12 cellular contexts compared by ENCODE assay signal in the genomic region with DNA sequence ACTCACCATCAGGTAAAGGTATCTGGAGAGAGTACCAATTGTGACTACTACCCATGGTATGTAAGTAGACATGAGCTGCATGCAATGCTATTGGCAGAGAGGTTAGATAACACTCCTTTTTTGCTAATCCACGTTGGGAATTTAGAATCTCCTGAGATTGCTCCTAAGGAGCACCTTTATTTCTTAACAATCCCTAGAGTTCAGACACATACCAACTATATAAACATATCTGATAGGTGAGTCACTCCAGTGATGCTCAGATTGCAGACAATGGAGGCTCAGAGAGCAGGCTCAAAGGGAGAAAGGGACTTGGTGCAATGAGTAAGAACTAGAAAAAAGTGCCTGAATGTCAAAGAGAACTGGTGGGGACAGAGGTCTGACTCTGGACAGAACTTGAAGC. TPM values are rescaled to one million over a fixed set of nuclear protein-coding genes. Genes with fewer than 3 reads are reported as not detected.
DNase-seq lines count a peak whose midpoint lies in the region; ATAC-seq, FAIRE-seq and TF ChIP-seq lines count a peak whose summit lies in the region.
"Had no signal": no experiment of that assay in that cellular context is flagged by ENCODE, and none has a peak within 500 bp of the region (broad histone marks: within the 10 kb centered on the region; RNA-seq: fewer than 3 reads in every experiment).

No MANE protein-coding gene starts in this region.

- 0 out of 2 replicates have a peak overlapping the region, but pooled peaks have one; percentile 15 for H3K4me2 ChIP-seq in HepG2 (ENCODE audit: low read depth, low read length)

- no peak overlapping the region for H2AFZ ChIP-seq in HepG2 (ENCODE audit: low read length)

- H3K4me3 Mint-ChIP-seq in CD8-positive, alpha-beta memory T cell = no peak overlapping the region
- no peak overlapping the region for H3K4me3 Mint-ChIP-seq in immature natural killer cell

- DNase-seq in HepG2 (ENCODE audit: low spot score) (peak; percentile 89), right lobe of liver (no peak), foreskin fibroblast (peak; percentile 76 to 86), tibial nerve (ENCODE audit: low spot score in 2 of 2) (no peak), immature natural killer cell (no peak)
- no peak for DNase-seq in CD8-positive, alpha-beta memory T cell
- DNase-seq: activated CD4-positive, alpha-beta T cell treated with anti-CD3 and anti-CD28 coated beads for 4 hours; NCI-H1105 had no signal

- no peak for TF ChIP-seq RAD21 in HepG2 (CRISPR knock-in tag; IDR thresholded peaks at IDR 0.05)

- no peaks in the 10 kb centered on the region for H4K20me1 ChIP-seq in HepG2 (ENCODE audit: insufficient read depth, low read length)

- 0% methylated on average over 1 of the region's 1 CpG for WGBS in HepG2 (ENCODE audit: low lambda C conversion rate)
- WGBS in right lobe of liver (ENCODE audit: insufficient coverage, low coverage, low lambda C conversion rate, missing lambda C conversion rate) = 56% methylated on average over 1 of the region's 1 CpG
- 42 to 50% methylated on average over 1 of the region's 1 CpG for WGBS in tibial nerve, 2 donors

- POLR2A ChIA-PET in HepG2 (lab: Yijun Ruan, JAX) = interaction anchor here (1.2 to 1.3 kb wide), 2 partner anchors 8 to 228 kb away, joined by 3 to 4 read pairs; partner anchors contain the start of genes EPM2AIP1 and MLH1
- POLR2A ChIA-PET in CD8-positive, alpha-beta memory T cell (lab: Charles Lee) = no interaction called here

- no peaks in the 10 kb centered on the region for H3K79me2 ChIP-seq in HepG2 (ENCODE audit: insufficient read depth, low read length)

- H3K36me3 ChIP-seq in HepG2 (replicated peaks in 1 of 2; ENCODE audit: control insufficient read depth in 1 of 2, insufficient read depth in 2 of 2, low read length in 2 of 2) (no peaks in the 10 kb centered on the region), right lobe of liver (no peaks in the 10 kb centered on the region), tibial nerve (peaks cover 0 to 16% (median 0%) of the 10 kb centered on the region in 3 donors)
- no peaks in the 10 kb centered on the region for H3K36me3 ChIP-seq in CD8-positive, alpha-beta memory T cell (ENCODE audit: insufficient read depth, low read length)
- H3K36me3 ChIP-seq: ascending aorta had no signal

- H3K4me1 Mint-ChIP-seq in CD8-positive, alpha-beta memory T cell = peaks cover 58 to 73% (median 65%) of the 10 kb centered on the region in 3 donors
- peaks cover 35 to 44% of the 10 kb centered on the region in 2 donors for H3K4me1 Mint-ChIP-seq in immature natural killer cell

- H3K9ac ChIP-seq in HepG2 (ENCODE audit: insufficient read depth, low read depth, low read length) = no peak overlapping the region

- intact Hi-C loops in HepG2 (cut with micrococcal nuclease; ENCODE audit: unreplicated experiment) (loop anchor here (1.0 kb wide), 1 partner anchor 8 kb away; no protein-coding TSS in a partner anchor), right lobe of liver (cut with DNase I) (no loop called here)

- CTCF ChIA-PET in HepG2 (lab: Yijun Ruan, JAX; ENCODE audit: low intra/inter-chr PET ratio, low total read pairs) = no interaction called here
- CTCF ChIA-PET in CD8-positive, alpha-beta memory T cell (lab: Charles Lee) = interaction anchor here (3.1 kb wide), 1 partner anchor 8 kb away, joined by 10 read pairs; no protein-coding TSS in a partner anchor

- TF ChIP-seq EP300 in HepG2 (IDR thresholded peaks at IDR 0.05; ENCODE audit: low read depth in 2 of 2, low read length in 2 of 2) = peak in 1 of 2 experiments; percentile 30; a peak in 1 of 4 replicates
- TF ChIP-seq EP300 in HepG2 (CRISPR knock-in tag; IDR thresholded peaks at IDR 0.05; ENCODE audit: borderline replicate concordance) = no peak
- no peak for TF ChIP-seq EP300 in tibial nerve (IDR thresholded peaks at IDR 0.05)

- no peaks in the 10 kb centered on the region for H3K27me3 ChIP-seq in HepG2 (ENCODE audit: control insufficient read depth in 1 of 2, insufficient read depth in 2 of 2, low read length in 2 of 2)
- H3K27me3 ChIP-seq in right lobe of liver = no peaks in the 10 kb centered on the region
- no peaks in the 10 kb centered on the region for H3K27me3 ChIP-seq in CD8-positive, alpha-beta memory T cell (ENCODE audit: insufficient read depth, low read length, poor library complexity, severe bottlenecking)
- H3K27me3 ChIP-seq in tibial nerve = no peaks in the 10 kb centered on the region
- H3K27me3 ChIP-seq: ascending aorta had no signal

- H3K9me3 ChIP-seq in HepG2 (ENCODE audit: low read length) (no peaks in the 10 kb centered on the region), right lobe of liver (no peaks in the 10 kb centered on the region), tibial nerve (no peaks in the 10 kb centered on the region)
- no peaks in the 10 kb centered on the region for H3K9me3 ChIP-seq in CD8-positive, alpha-beta memory T cell (ENCODE audit: low read length)
- H3K9me3 ChIP-seq: ascending aorta had no signal

- H3K4me3 ChIP-seq in HepG2 (replicated peaks in 1 of 3; ENCODE audit: insufficient read depth in 1 of 3, low read depth in 2 of 3, low read length in 3 of 3) = no peak overlapping the region
- no peak overlapping the region for H3K4me3 ChIP-seq in right lobe of liver
- no peak overlapping the region for H3K4me3 ChIP-seq in foreskin fibroblast (ENCODE audit: low read depth in 1 of 2, low read length in 2 of 2)
- no peak overlapping the region for H3K4me3 ChIP-seq in CD8-positive, alpha-beta memory T cell (ENCODE audit: low read length)
- H3K4me3 ChIP-seq in tibial nerve = no peak overlapping the region
- H3K4me3 ChIP-seq: ascending aorta had no signal

- no TSS peak for BruUV-seq in HepG2 (replicated peaks; lab: Mats Ljungman, UMichigan)

- ATAC-seq in HepG2 (peak; percentile 43), right lobe of liver (no peak), SK-N-SH treated with all-trans-retinoic acid at 6 μM for 48 hours (peak; percentile 95), HG03571 (IDR thresholded peaks at IDR 0.05; ENCODE audit: unreplicated experiment) (no peak)

- no peaks in the 10 kb centered on the region for H3K9me3 Mint-ChIP-seq in CD8-positive, alpha-beta memory T cell
- H3K9me3 Mint-ChIP-seq in immature natural killer cell = no peaks in the 10 kb centered on the region

- TF ChIP-seq POLR2A in HepG2 (IDR thresholded peaks at IDR 0.05; ENCODE audit: insufficient read depth in 1 of 2, low read depth in 2 of 2, low read length in 2 of 2) (0 out of 4 replicates have a peak, but pooled peaks of 1 of the 2 experiments have one; percentile 20), right lobe of liver (IDR thresholded peaks at IDR 0.05) (no peak), tibial nerve (IDR thresholded peaks at IDR 0.05) (no peak)

- no peaks in the 10 kb centered on the region for H3K36me3 Mint-ChIP-seq in CD8-positive, alpha-beta memory T cell
- peaks cover 0 to 3% (median 0%) of the 10 kb centered on the region in 3 donors for H3K36me3 Mint-ChIP-seq in immature natural killer cell

- TF ChIP-seq CTCF in HepG2 (CRISPR knock-in tag; IDR thresholded peaks at IDR 0.05) (no peak), right lobe of liver (IDR thresholded peaks at IDR 0.05) (no peak), foreskin fibroblast (IDR thresholded peaks at IDR 0.05; ENCODE audit: low read depth, low read length) (no peak), tibial nerve (IDR thresholded peaks at IDR 0.05) (no peak)

- H3K4me1 ChIP-seq in HepG2 (ENCODE audit: insufficient read depth, low read length) (peaks cover 62% of the 10 kb centered on the region), right lobe of liver (no peaks in the 10 kb centered on the region), tibial nerve (no peaks in the 10 kb centered on the region)
- H3K4me1 ChIP-seq in CD8-positive, alpha-beta memory T cell (ENCODE audit: insufficient read depth, low read length) = peaks cover 56% of the 10 kb centered on the region
- H3K4me1 ChIP-seq: ascending aorta had no signal

- FAIRE-seq in HepG2 (lab: Jason Lieb, UNC) = peak; percentile 40

- in situ Hi-C loops in HepG2 (cut with HindIII; ENCODE audit: extremely low pct_ligation_motif_present, low pct_unique_long_range_greater_than_20kb) = loop anchor here (25.0 kb wide), 1 partner anchor 484 kb away; no protein-coding TSS in a partner anchor

- H3K27ac ChIP-seq in HepG2 (ENCODE audit: extremely low read length, insufficient read depth, low read length) (no peak overlapping the region), right lobe of liver (no peak overlapping the region), tibial nerve (no peak overlapping the region)
- H3K27ac ChIP-seq in CD8-positive, alpha-beta memory T cell (ENCODE audit: low read depth, low read length) = no peak overlapping the region
- H3K27ac ChIP-seq: ascending aorta, C4-2B had no signal

- H3K27me3 Mint-ChIP-seq in CD8-positive, alpha-beta memory T cell = peaks cover 0 to 1% of the 10 kb centered on the region in 2 donors
- H3K27me3 Mint-ChIP-seq in immature natural killer cell (ENCODE audit: low read depth in 3 of 3) = peaks cover 0 to 4% (median 1%) of the 10 kb centered on the region in 3 donors

- peak overlapping the region in 3 of 8 donors; percentile 30 to 93 (median 38) for H3K27ac Mint-ChIP-seq in CD8-positive, alpha-beta memory T cell
- no peak overlapping the region for H3K27ac Mint-ChIP-seq in immature natural killer cell

RNA-seq across cellular contexts. Expression of gene GOLGA4, which starts 21.7 kb away (rescaled TPM):
- total RNA-seq in HepG2 (2016; rRNA removed; fragmentation: Illumina TruSeq; extraction: Trizol) (92.1 and 136 TPM in 2 replicates), right lobe of liver (10 to 100 TPM; 56.7 to 70.0 (median 62.3) TPM), tibial nerve (100 to 1,000 TPM in 3 of 4 donors, 10 to 100 TPM in 1; 66.8 to 104 (median 103) TPM)
- 30.4 and 34.1 TPM in 2 replicates for total RNA-seq in HepG2 (2016; cell fraction: cytosol; rRNA removed; fragmentation: Illumina TruSeq; extraction: Trizol; ENCODE audit: low read depth)
- total RNA-seq in HepG2 (2016; cell fraction: insoluble cytoplasmic fraction; rRNA removed; fragmentation: Illumina TruSeq; extraction: Trizol) = 91.2 and 133 TPM in 2 replicates
- total RNA-seq in HepG2 (2016; cell fraction: membrane; rRNA removed; fragmentation: Illumina TruSeq; extraction: Trizol) = 66.7 and 85.3 TPM in 2 replicates
- 121 and 139 TPM in 2 replicates for total RNA-seq in HepG2 (2016; cell fraction: nucleus; rRNA removed; fragmentation: Illumina TruSeq; extraction: Trizol)
- polyA plus RNA-seq in HepG2 (2011; rRNA removed) (18.4 and 25.7 TPM in 2 replicates), immature natural killer cell (10 to 100 TPM in 1 of 3 donors, 1 to 10 TPM in 2; 2.0 to 31.7 (median 4.8) TPM)
- 8.0 and 12.9 TPM in 2 replicates for polyA plus RNA-seq in HepG2 (2011; cell fraction: cytosol; rRNA removed)
- 15.2 and 17.6 TPM in 2 replicates for polyA plus RNA-seq in HepG2 (2011; cell fraction: nucleus; rRNA removed)
- 39.9 and 55.4 TPM in 2 replicates for polyA plus RNA-seq in HepG2 (2012)
- polyA plus RNA-seq in HepG2 (2016; cell fraction: cytosol; fragmentation: Illumina TruSeq; extraction: Trizol; ENCODE audit: low read depth) = 2.8 and 3.7 TPM in 2 replicates
- polyA plus RNA-seq in HepG2 (2016; cell fraction: insoluble cytoplasmic fraction; fragmentation: Illumina TruSeq; extraction: Trizol; ENCODE audit: low read depth) = 83.2 and 88.8 TPM in 2 replicates
- polyA plus RNA-seq in HepG2 (2016; cell fraction: membrane; fragmentation: Illumina TruSeq; extraction: Trizol; ENCODE audit: low read depth) = 12.0 and 14.4 TPM in 2 replicates
- 110 and 121 TPM in 2 replicates for polyA plus RNA-seq in HepG2 (2016; cell fraction: nucleus; fragmentation: Illumina TruSeq; extraction: Trizol; ENCODE audit: insufficient read depth, low read depth)
- 27.8 and 31.8 TPM in 2 replicates for polyA minus RNA-seq in HepG2 (2011; rRNA and poly(A)+ RNA removed; ENCODE audit: low replicate concordance)
- polyA minus RNA-seq in HepG2 (2011; cell fraction: cytosol; rRNA and poly(A)+ RNA removed) = 44.8 and 48.6 TPM in 2 replicates
- 153 and 159 TPM in 2 replicates for polyA minus RNA-seq in HepG2 (2011; cell fraction: nucleus; rRNA and poly(A)+ RNA removed)
- 10 to 100 TPM; 39.4 to 42.1 TPM for total RNA-seq in CD8-positive, alpha-beta memory T cell
- 38.6 TPM for polyA plus RNA-seq in CD8-positive, alpha-beta memory T cell

RNA-seq across cellular contexts. Expression of gene LRRFIP2, which starts 47.0 kb away (rescaled TPM):
- total RNA-seq in HepG2 (2016; rRNA removed; fragmentation: Illumina TruSeq; extraction: Trizol) (32.2 and 33.7 TPM in 2 replicates), right lobe of liver (10 to 100 TPM; 32.8 to 46.1 (median 39.6) TPM), tibial nerve (10 to 100 TPM; 48.9 to 64.8 (median 62.7) TPM)
- 27.4 and 28.7 TPM in 2 replicates for total RNA-seq in HepG2 (2016; cell fraction: cytosol; rRNA removed; fragmentation: Illumina TruSeq; extraction: Trizol; ENCODE audit: low read depth)
- 27.5 and 33.1 TPM in 2 replicates for total RNA-seq in HepG2 (2016; cell fraction: insoluble cytoplasmic fraction; rRNA removed; fragmentation: Illumina TruSeq; extraction: Trizol)
- 39.7 and 47.6 TPM in 2 replicates for total RNA-seq in HepG2 (2016; cell fraction: membrane; rRNA removed; fragmentation: Illumina TruSeq; extraction: Trizol)
- total RNA-seq in HepG2 (2016; cell fraction: nucleus; rRNA removed; fragmentation: Illumina TruSeq; extraction: Trizol) = 42.0 and 44.0 TPM in 2 replicates
- polyA plus RNA-seq in HepG2 (2011; rRNA removed) (9.9 and 13.5 TPM in 2 replicates), immature natural killer cell (10 to 100 TPM in 2 of 3 donors, 1 to 10 TPM in 1; 7.9 to 26.4 (median 14.3) TPM)
- polyA plus RNA-seq in HepG2 (2011; cell fraction: cytosol; rRNA removed) = 7.4 and 9.3 TPM in 2 replicates
- polyA plus RNA-seq in HepG2 (2011; cell fraction: nucleus; rRNA removed) = 9.5 and 9.8 TPM in 2 replicates
- 18.5 and 20.9 TPM in 2 replicates for polyA plus RNA-seq in HepG2 (2012)
- polyA plus RNA-seq in HepG2 (2016; cell fraction: cytosol; fragmentation: Illumina TruSeq; extraction: Trizol; ENCODE audit: low read depth) = 22.9 and 27.7 TPM in 2 replicates
- 32.7 and 34.9 TPM in 2 replicates for polyA plus RNA-seq in HepG2 (2016; cell fraction: insoluble cytoplasmic fraction; fragmentation: Illumina TruSeq; extraction: Trizol; ENCODE audit: low read depth)
- polyA plus RNA-seq in HepG2 (2016; cell fraction: membrane; fragmentation: Illumina TruSeq; extraction: Trizol; ENCODE audit: low read depth) = 31.3 and 34.7 TPM in 2 replicates
- polyA plus RNA-seq in HepG2 (2016; cell fraction: nucleus; fragmentation: Illumina TruSeq; extraction: Trizol; ENCODE audit: insufficient read depth, low read depth) = 35.0 and 37.3 TPM in 2 replicates
- 10.3 and 20.6 TPM in 2 replicates for polyA minus RNA-seq in HepG2 (2011; rRNA and poly(A)+ RNA removed; ENCODE audit: low replicate concordance)
- 10.3 and 12.0 TPM in 2 replicates for polyA minus RNA-seq in HepG2 (2011; cell fraction: cytosol; rRNA and poly(A)+ RNA removed)
- 69.1 and 70.6 TPM in 2 replicates for polyA minus RNA-seq in HepG2 (2011; cell fraction: nucleus; rRNA and poly(A)+ RNA removed)
- total RNA-seq in CD8-positive, alpha-beta memory T cell = 10 to 100 TPM; 34.1 to 34.3 TPM
- polyA plus RNA-seq in CD8-positive, alpha-beta memory T cell = 21.9 TPM

Comparison
In these comparisons a context has a peak if more than half of its experiments do, and no peak if none do; other contexts are left out.
1. ATAC-seq: peak in HepG2 (single experiment) and SK-N-SH treated with all-trans-retinoic acid at 6 μM for 48 hours (single experiment); none in right lobe of liver (0 of 4) and HG03571 (single experiment).
2. DNase-seq: peak in HepG2 (single experiment) and foreskin fibroblast (2 of 2); none in right lobe of liver (0 of 3), CD8-positive, alpha-beta memory T cell (0 of 5), tibial nerve (0 of 2) and immature natural killer cell (0 of 3).